In genomic region chr5:44774279-44774880, GRCh38 we compare ENCODE assay signal across 8 cellular contexts. TPM values are rescaled to one million over a fixed set of nuclear protein-coding genes. Genes with fewer than 3 reads are reported as not detected.
A peak's percentile ranks its signal among the peaks of the same experiment; 100 is the strongest.
DNase-seq lines count a peak whose midpoint lies in the region; ATAC-seq and TF ChIP-seq lines count a peak whose summit lies in the region.

No MANE protein-coding gene starts in this region.

- WGBS in right lobe of liver (ENCODE audit: insufficient coverage, low coverage, low lambda C conversion rate, missing lambda C conversion rate): 4% methylated on average over 1 of the region's 1 CpG

- no peaks in the 10 kb centered on the region for H3K9me3 ChIP-seq in right lobe of liver

- H3K36me3 ChIP-seq in brain microvascular endothelial cell (replicated peaks): no peaks in the 10 kb centered on the region
- H3K36me3 ChIP-seq in right lobe of liver: no peaks in the 10 kb centered on the region

- DNase-seq in NCI-H524 (lab: John Stamatoyannopoulos, UW) (peak; percentile 26 to 74), NCI-H524 treated with DMSO at 0.1 percent for 48 hours (lab: John Stamatoyannopoulos, UW) (no peak), NCI-H2227 (lab: John Stamatoyannopoulos, UW; ENCODE audit: unreplicated experiment) (peak; percentile 56), brain microvascular endothelial cell (peak; percentile 2), right lobe of liver (no peak)
- DNase-seq in stimulated activated naive CD4-positive, alpha-beta T cell treated with Interleukin-2 at 50 U/mL for 16 hours (lab: John Stamatoyannopoulos, UW): no peak

- peak; percentile 81 for ATAC-seq in HG02884 (IDR thresholded peaks at IDR 0.05; ENCODE audit: unreplicated experiment)
- ATAC-seq in right lobe of liver: peak; percentile 59 to 76 (median 64)
- no peak for ATAC-seq in HG02840 (IDR thresholded peaks at IDR 0.05; ENCODE audit: low FRiP score, unreplicated experiment)

- no peaks in the 10 kb centered on the region for H3K27me3 ChIP-seq in brain microvascular endothelial cell (replicated peaks)
- no peaks in the 10 kb centered on the region for H3K27me3 ChIP-seq in right lobe of liver

- H3K4me1 ChIP-seq in right lobe of liver: no peaks in the 10 kb centered on the region

- H3K4me3 ChIP-seq in brain microvascular endothelial cell (ENCODE audit: low read depth, low read length) (no peak overlapping the region), right lobe of liver (no peak overlapping the region)

- intact Hi-C loops in right lobe of liver (cut with DNase I): no loop called here

- in situ Hi-C loops in brain microvascular endothelial cell (cut with HindIII; ENCODE audit: low pct_ligation_motif_present, low sequenced_read_pairs): no loop called here

- H3K27ac ChIP-seq in brain microvascular endothelial cell (no peak overlapping the region), right lobe of liver (no peak overlapping the region)

- peak; percentile 40 for TF ChIP-seq CTCF in brain microvascular endothelial cell (IDR thresholded peaks at IDR 0.05; ENCODE audit: low read depth, low read length, missing control alignments)
- TF ChIP-seq CTCF in right lobe of liver (IDR thresholded peaks at IDR 0.05): peak; percentile 34 to 54 (median 52)

- no peak for TF ChIP-seq POLR2A in right lobe of liver (IDR thresholded peaks at IDR 0.05)

RNA-seq across cellular contexts. Expression of gene MRPS30, which starts 34.4 kb away (rescaled TPM):
- 10 to 100 TPM; 23.5 to 71.2 (median 28.8) TPM for total RNA-seq in right lobe of liver

Comparison
In these comparisons a context has a peak if more than half of its experiments do, and no peak if none do; other contexts are left out.
1. DNase-seq: peak in NCI-H524 (2 of 2), NCI-H2227 (single experiment) and brain microvascular endothelial cell (single experiment); none in NCI-H524 treated with DMSO at 0.1 percent for 48 hours (single experiment), right lobe of liver (0 of 3) and stimulated activated naive CD4-positive, alpha-beta T cell treated with Interleukin-2 at 50 U/mL for 16 hours (single experiment).